In the genomic region with DNA sequence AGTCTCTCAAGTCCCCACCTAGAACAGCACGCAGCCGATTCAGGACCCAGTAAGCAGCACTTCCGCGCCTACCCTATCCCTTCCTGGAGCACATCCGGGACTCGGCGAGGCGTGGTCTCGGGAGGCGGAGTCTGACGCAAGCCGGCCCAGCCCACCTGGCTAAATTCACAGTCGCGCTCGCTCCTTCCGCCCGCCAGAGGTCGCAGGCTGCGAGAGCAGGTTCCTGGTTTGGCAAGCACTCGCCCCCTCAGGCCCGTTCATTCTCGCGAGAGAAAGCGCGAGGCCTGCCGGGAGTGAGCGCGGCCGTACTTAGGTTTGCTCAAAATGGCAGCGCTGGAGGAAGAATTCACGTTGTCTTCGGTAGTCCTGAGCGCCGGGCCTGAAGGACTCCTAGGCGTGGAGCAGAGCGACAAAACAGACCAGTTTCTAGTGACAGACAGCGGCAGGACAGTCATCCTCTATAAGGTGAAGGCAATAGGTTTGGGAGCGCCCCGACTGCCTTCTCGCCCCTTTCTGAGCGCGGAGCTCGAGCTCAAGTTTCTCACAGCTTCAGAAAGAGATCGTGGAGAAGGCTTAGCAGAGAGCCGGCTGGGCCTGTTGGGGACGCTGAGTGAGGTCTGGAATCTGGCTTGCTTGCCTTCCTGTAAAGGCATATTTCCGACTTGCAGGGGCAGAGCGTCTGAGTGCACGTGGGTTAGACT, we compare ENCODE assay signal across 1 cellular context.
A peak's percentile ranks its signal among the peaks of the same experiment; 100 is the strongest.
TF ChIP-seq lines count a peak whose summit lies in the region.

A gene (plus strand): TSS at position 313 of the 701 bp plus-strand sequence. CDS start 12 bp downstream, at position 325.

TF ChIP-seq in HEK293, 187 proteins besides CTCF, POLR2A, EP300 and RAD21 (continued from another document and continues in another):
- TF ChIP-seq, protein P1, sequence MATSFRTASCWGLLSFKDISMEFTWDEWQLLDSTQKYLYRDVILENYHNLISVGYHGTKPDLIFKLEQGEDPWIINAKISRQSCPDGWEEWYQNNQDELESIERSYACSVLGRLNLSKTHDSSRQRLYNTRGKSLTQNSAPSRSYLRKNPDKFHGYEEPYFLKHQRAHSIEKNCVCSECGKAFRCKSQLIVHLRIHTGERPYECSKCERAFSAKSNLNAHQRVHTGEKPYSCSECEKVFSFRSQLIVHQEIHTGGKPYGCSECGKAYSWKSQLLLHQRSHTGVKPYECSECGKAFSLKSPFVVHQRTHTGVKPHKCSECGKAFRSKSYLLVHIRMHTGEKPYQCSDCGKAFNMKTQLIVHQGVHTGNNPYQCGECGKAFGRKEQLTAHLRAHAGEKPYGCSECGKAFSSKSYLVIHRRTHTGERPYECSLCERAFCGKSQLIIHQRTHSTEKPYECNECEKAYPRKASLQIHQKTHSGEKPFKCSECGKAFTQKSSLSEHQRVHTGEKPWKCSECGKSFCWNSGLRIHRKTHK (tag by site-specific recombination; IDR thresholded peaks at IDR 0.05), result no peak
- no peak for TF ChIP-seq BCL11B (tag by site-specific recombination; IDR thresholded peaks at IDR 0.05; ENCODE audit: low read depth)
- TF ChIP-seq, protein P2, sequence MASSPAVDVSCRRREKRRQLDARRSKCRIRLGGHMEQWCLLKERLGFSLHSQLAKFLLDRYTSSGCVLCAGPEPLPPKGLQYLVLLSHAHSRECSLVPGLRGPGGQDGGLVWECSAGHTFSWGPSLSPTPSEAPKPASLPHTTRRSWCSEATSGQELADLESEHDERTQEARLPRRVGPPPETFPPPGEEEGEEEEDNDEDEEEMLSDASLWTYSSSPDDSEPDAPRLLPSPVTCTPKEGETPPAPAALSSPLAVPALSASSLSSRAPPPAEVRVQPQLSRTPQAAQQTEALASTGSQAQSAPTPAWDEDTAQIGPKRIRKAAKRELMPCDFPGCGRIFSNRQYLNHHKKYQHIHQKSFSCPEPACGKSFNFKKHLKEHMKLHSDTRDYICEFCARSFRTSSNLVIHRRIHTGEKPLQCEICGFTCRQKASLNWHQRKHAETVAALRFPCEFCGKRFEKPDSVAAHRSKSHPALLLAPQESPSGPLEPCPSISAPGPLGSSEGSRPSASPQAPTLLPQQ (tag by site-specific recombination; IDR thresholded peaks at IDR 0.05), result 0 out of 2 replicates have a peak, but pooled peaks have one; percentile 44
- TF ChIP-seq, protein P3, sequence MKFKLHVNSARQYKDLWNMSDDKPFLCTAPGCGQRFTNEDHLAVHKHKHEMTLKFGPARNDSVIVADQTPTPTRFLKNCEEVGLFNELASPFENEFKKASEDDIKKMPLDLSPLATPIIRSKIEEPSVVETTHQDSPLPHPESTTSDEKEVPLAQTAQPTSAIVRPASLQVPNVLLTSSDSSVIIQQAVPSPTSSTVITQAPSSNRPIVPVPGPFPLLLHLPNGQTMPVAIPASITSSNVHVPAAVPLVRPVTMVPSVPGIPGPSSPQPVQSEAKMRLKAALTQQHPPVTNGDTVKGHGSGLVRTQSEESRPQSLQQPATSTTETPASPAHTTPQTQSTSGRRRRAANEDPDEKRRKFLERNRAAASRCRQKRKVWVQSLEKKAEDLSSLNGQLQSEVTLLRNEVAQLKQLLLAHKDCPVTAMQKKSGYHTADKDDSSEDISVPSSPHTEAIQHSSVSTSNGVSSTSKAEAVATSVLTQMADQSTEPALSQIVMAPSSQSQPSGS (tag by site-specific recombination; IDR thresholded peaks at IDR 0.05; ENCODE audit: low read depth), result no peak
- TF ChIP-seq, protein P4, sequence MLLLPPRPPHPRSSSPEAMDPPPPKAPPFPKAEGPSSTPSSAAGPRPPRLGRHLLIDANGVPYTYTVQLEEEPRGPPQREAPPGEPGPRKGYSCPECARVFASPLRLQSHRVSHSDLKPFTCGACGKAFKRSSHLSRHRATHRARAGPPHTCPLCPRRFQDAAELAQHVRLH (tag by site-specific recombination; IDR thresholded peaks at IDR 0.05), result peak; percentile 89
- TF ChIP-seq ZNF211 (tag by site-specific recombination; IDR thresholded peaks at IDR 0.05; ENCODE audit: low read depth), result no peak
- TF ChIP-seq GLIS1 (tag by site-specific recombination; IDR thresholded peaks at IDR 0.05), result 0 out of 2 replicates have a peak, but pooled peaks have one; percentile 37
- TF ChIP-seq ZNF792 (tag by site-specific recombination; IDR thresholded peaks at IDR 0.05), result no peak
- TF ChIP-seq, protein P5, sequence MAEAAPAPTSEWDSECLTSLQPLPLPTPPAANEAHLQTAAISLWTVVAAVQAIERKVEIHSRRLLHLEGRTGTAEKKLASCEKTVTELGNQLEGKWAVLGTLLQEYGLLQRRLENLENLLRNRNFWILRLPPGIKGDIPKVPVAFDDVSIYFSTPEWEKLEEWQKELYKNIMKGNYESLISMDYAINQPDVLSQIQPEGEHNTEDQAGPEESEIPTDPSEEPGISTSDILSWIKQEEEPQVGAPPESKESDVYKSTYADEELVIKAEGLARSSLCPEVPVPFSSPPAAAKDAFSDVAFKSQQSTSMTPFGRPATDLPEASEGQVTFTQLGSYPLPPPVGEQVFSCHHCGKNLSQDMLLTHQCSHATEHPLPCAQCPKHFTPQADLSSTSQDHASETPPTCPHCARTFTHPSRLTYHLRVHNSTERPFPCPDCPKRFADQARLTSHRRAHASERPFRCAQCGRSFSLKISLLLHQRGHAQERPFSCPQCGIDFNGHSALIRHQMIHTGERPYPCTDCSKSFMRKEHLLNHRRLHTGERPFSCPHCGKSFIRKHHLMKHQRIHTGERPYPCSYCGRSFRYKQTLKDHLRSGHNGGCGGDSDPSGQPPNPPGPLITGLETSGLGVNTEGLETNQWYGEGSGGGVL (tag by site-specific recombination; IDR thresholded peaks at IDR 0.05), result peak; percentile 100
- TF ChIP-seq ZNF777 (tag by site-specific recombination; IDR thresholded peaks at IDR 0.05; ENCODE audit: borderline replicate concordance), result no peak
- TF ChIP-seq SP7 (tag by site-specific recombination; IDR thresholded peaks at IDR 0.05), result peak; percentile 84
- peak; percentile 83; the same call in 1 of the 2 replicates for TF ChIP-seq ZNF501 (tag by site-specific recombination; IDR thresholded peaks at IDR 0.05)
- no peak for TF ChIP-seq ZNF701 (tag by site-specific recombination; IDR thresholded peaks at IDR 0.05)
- TF ChIP-seq ZNF311 (tag by site-specific recombination; IDR thresholded peaks at IDR 0.05; ENCODE audit: borderline replicate concordance), result no peak
- no peak for TF ChIP-seq ZNF626 (tag by site-specific recombination; IDR thresholded peaks at IDR 0.05)
- TF ChIP-seq ZNF670 (tag by site-specific recombination; IDR thresholded peaks at IDR 0.05; ENCODE audit: low read depth), result no peak
- TF ChIP-seq, protein P6, sequence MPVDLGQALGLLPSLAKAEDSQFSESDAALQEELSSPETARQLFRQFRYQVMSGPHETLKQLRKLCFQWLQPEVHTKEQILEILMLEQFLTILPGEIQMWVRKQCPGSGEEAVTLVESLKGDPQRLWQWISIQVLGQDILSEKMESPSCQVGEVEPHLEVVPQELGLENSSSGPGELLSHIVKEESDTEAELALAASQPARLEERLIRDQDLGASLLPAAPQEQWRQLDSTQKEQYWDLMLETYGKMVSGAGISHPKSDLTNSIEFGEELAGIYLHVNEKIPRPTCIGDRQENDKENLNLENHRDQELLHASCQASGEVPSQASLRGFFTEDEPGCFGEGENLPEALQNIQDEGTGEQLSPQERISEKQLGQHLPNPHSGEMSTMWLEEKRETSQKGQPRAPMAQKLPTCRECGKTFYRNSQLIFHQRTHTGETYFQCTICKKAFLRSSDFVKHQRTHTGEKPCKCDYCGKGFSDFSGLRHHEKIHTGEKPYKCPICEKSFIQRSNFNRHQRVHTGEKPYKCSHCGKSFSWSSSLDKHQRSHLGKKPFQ (tag by site-specific recombination; IDR thresholded peaks at IDR 0.05), result no peak
- TF ChIP-seq ZFP69B (tag by site-specific recombination; IDR thresholded peaks at IDR 0.05), result peak; percentile 60; the same call in 1 of the 2 replicates
- TF ChIP-seq ZNF76 (tag by site-specific recombination; IDR thresholded peaks at IDR 0.05; ENCODE audit: borderline replicate concordance, low read depth), result peak; percentile 96
- TF ChIP-seq ZNF530 (tag by site-specific recombination; IDR thresholded peaks at IDR 0.05; ENCODE audit: low read depth), result 0 out of 2 replicates have a peak, but pooled peaks have one; percentile 79
- TF ChIP-seq, protein P7, sequence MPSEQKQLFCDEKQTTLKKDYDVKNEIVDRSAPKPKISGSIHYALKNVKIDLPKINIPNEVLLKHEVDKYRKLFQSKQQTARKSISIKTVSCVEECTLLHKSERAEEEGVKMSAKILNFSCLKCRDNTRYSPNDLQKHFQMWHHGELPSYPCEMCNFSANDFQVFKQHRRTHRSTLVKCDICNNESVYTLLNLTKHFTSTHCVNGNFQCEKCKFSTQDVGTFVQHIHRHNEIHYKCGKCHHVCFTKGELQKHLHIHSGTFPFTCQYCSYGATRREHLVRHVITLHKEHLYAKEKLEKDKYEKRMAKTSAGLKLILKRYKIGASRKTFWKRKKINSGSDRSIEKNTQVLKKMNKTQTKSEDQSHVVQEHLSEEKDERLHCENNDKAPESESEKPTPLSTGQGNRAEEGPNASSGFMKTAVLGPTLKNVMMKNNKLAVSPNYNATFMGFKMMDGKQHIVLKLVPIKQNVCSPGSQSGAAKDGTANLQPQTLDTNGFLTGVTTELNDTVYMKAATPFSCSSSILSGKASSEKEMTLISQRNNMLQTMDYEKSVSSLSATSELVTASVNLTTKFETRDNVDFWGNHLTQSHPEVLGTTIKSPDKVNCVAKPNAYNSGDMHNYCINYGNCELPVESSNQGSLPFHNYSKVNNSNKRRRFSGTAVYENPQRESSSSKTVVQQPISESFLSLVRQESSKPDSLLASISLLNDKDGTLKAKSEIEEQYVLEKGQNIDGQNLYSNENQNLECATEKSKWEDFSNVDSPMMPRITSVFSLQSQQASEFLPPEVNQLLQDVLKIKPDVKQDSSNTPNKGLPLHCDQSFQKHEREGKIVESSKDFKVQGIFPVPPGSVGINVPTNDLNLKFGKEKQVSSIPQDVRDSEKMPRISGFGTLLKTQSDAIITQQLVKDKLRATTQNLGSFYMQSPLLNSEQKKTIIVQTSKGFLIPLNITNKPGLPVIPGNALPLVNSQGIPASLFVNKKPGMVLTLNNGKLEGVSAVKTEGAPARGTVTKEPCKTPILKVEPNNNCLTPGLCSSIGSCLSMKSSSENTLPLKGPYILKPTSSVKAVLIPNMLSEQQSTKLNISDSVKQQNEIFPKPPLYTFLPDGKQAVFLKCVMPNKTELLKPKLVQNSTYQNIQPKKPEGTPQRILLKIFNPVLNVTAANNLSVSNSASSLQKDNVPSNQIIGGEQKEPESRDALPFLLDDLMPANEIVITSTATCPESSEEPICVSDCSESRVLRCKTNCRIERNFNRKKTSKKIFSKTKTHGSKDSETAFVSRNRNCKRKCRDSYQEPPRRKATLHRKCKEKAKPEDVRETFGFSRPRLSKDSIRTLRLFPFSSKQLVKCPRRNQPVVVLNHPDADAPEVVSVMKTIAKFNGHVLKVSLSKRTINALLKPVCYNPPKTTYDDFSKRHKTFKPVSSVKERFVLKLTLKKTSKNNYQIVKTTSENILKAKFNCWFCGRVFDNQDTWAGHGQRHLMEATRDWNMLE (tag by site-specific recombination; conservative IDR thresholded peaks at IDR 0.05; ENCODE audit: low read depth), result peak; percentile 84
- TF ChIP-seq OVOL3 (tag by site-specific recombination; IDR thresholded peaks at IDR 0.05), result peak; percentile 80
- no peak for TF ChIP-seq ZNF366 (tag by site-specific recombination; conservative IDR thresholded peaks at IDR 0.05)
- TF ChIP-seq ZSCAN23 (tag by site-specific recombination; IDR thresholded peaks at IDR 0.05), result no peak
- TF ChIP-seq, protein P8, sequence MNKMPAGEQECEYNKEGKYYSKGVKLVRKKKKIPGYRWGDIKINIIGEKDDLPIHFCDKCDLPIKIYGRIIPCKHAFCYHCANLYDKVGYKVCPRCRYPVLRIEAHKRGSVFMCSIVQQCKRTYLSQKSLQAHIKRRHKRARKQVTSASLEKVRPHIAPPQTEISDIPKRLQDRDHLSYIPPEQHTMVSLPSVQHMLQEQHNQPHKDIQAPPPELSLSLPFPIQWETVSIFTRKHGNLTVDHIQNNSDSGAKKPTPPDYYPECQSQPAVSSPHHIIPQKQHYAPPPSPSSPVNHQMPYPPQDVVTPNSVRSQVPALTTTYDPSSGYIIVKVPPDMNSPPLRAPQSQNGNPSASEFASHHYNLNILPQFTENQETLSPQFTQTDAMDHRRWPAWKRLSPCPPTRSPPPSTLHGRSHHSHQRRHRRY (tag by site-specific recombination; IDR thresholded peaks at IDR 0.05), result no peak
- TF ChIP-seq ZNF394 (tag by site-specific recombination; IDR thresholded peaks at IDR 0.05; ENCODE audit: borderline replicate concordance), result no peak; the same call in none of the 2 replicates
- TF ChIP-seq ZNF37A (tag by site-specific recombination; IDR thresholded peaks at IDR 0.05), result no peak
- no peak for TF ChIP-seq MZF1 (tag by site-specific recombination; IDR thresholded peaks at IDR 0.05; ENCODE audit: borderline replicate concordance)
- no peak for TF ChIP-seq ZFP41 (tag by site-specific recombination; IDR thresholded peaks at IDR 0.05; ENCODE audit: borderline replicate concordance)
- TF ChIP-seq ZNF510 (tag by site-specific recombination; IDR thresholded peaks at IDR 0.05; ENCODE audit: insufficient replicate concordance), result no peak
- TF ChIP-seq SP3 (tag by site-specific recombination; IDR thresholded peaks at IDR 0.05), result peak; percentile 94
- no peak for TF ChIP-seq ZNF133 (tag by site-specific recombination; IDR thresholded peaks at IDR 0.05)
- TF ChIP-seq, protein P9, sequence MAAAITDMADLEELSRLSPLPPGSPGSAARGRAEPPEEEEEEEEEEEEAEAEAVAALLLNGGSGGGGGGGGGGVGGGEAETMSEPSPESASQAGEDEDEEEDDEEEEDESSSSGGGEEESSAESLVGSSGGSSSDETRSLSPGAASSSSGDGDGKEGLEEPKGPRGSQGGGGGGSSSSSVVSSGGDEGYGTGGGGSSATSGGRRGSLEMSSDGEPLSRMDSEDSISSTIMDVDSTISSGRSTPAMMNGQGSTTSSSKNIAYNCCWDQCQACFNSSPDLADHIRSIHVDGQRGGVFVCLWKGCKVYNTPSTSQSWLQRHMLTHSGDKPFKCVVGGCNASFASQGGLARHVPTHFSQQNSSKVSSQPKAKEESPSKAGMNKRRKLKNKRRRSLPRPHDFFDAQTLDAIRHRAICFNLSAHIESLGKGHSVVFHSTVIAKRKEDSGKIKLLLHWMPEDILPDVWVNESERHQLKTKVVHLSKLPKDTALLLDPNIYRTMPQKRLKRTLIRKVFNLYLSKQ (tag by site-specific recombination; IDR thresholded peaks at IDR 0.05; ENCODE audit: borderline replicate concordance), result no peak
- no peak for TF ChIP-seq ZNF354C (tag by site-specific recombination; IDR thresholded peaks at IDR 0.05; ENCODE audit: borderline replicate concordance, low read depth)
- TF ChIP-seq ZXDB (tag by site-specific recombination; IDR thresholded peaks at IDR 0.05), result peak; percentile 84
- TF ChIP-seq ZNF138 (tag by site-specific recombination; IDR thresholded peaks at IDR 0.05; ENCODE audit: borderline replicate concordance), result no peak
- no peak for TF ChIP-seq ZNF624 (tag by site-specific recombination; IDR thresholded peaks at IDR 0.05)
- peak; percentile 67; the same call in 1 of the 2 replicates for TF ChIP-seq ZNF24 (tag by site-specific recombination; IDR thresholded peaks at IDR 0.05)
- TF ChIP-seq ZNF48 (tag by site-specific recombination; IDR thresholded peaks at IDR 0.05), result no peak
- TF ChIP-seq, protein P10, sequence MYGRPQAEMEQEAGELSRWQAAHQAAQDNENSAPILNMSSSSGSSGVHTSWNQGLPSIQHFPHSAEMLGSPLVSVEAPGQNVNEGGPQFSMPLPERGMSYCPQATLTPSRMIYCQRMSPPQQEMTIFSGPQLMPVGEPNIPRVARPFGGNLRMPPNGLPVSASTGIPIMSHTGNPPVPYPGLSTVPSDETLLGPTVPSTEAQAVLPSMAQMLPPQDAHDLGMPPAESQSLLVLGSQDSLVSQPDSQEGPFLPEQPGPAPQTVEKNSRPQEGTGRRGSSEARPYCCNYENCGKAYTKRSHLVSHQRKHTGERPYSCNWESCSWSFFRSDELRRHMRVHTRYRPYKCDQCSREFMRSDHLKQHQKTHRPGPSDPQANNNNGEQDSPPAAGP (tag by site-specific recombination; IDR thresholded peaks at IDR 0.05), result peak; percentile 74; the same call in 1 of the 2 replicates
